8 cellular contexts compared by ENCODE assay signal in the genomic region with DNA sequence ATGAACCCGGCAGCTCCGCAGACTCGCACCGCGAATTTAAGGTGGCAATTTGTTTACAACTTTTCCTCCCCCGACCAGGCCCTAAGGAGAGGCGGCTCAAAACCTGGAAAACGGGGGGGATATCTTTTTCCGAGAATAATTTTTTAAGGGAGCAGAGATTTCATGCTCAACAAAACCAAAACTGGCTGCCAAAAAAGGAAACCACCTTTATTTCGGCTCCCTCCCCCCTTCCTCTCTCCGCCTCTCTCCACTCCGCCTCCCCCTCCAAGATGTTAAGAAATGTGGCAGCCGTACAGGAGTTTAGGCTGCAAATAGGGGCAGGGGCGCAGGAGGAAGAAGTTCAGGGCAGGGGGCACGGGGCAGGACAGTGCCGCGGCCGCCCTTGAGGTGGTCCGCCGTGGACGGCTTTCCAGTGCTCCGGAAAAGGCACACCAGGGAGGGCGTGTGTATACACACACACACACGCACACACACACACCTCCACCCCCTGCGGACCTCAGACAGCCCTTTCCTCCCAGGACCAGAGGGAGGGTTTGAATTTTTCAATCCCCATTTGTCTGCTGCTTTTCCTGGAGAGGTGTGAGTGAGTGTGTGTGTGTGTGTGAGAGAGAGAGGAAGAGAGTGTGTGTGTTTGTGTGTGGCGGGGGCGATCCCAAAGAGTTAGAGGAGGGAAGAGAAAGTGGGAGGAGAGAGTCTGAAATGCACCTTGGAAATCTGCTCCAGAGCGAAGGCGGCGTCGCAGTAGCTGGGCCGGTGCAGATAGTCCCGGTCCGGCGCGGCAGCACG. TPM values are rescaled to one million over a fixed set of nuclear protein-coding genes. Genes with fewer than 3 reads are reported as not detected.
DNase-seq lines count a peak whose midpoint lies in the region; ATAC-seq and TF ChIP-seq lines count a peak whose summit lies in the region.

No MANE protein-coding gene starts in this region.

- no peak overlapping the region for H4K8ac ChIP-seq in mesendoderm (ENCODE audit: low read depth, low read length)

- peaks cover 9% of the 10 kb centered on the region for H3K79me1 ChIP-seq in mesendoderm (ENCODE audit: low read length)

- peaks cover 15% of the 10 kb centered on the region for H3K79me2 ChIP-seq in mesendoderm (ENCODE audit: control insufficient read depth, insufficient read depth, low read length)

- H3K56ac ChIP-seq in mesendoderm (ENCODE audit: low read length), result peak overlapping the region; percentile 96

- DNase-seq in GM10266 (ENCODE audit: extremely low spot score) (peak; percentile 63), NCI-H2029 (lab: John Stamatoyannopoulos, UW) (peak; percentile 35), mesendoderm (peak; percentile 94), testis (peak; percentile 60), mesenteric fat pad (ENCODE audit: low spot score) (no peak)
- peak; percentile 33 to 46 for DNase-seq in activated CD4-positive, alpha-beta T cell treated with anti-CD3 and anti-CD28 coated beads, Interleukin-2, amount 50 U/mL, for 48 hours
- DNase-seq in effector memory CD4-positive, alpha-beta T cell, result peak in 1 of 3 donors; percentile 18

- H3K4me2 ChIP-seq in mesendoderm (ENCODE audit: low read length), result peak overlapping the region; percentile 81

- peak overlapping the region; percentile 44 for H3K4ac ChIP-seq in mesendoderm (ENCODE audit: low read depth, low read length)

- no peak for TF ChIP-seq POLR2A in testis (IDR thresholded peaks at IDR 0.05)

- peak overlapping the region; percentile 73 for H2BK5ac ChIP-seq in mesendoderm (ENCODE audit: low read length)

- 100% methylated on average over 2 of the region's 37 CpGs for WGBS in mesendoderm (ENCODE audit: extremely low coverage, insufficient coverage, low lambda C conversion rate)
- 0 to 1% methylated on average over 36 to 37 of the region's 37 CpGs for WGBS in testis, 2 donors

- no peak overlapping the region for H3K23ac ChIP-seq in mesendoderm (ENCODE audit: low read length)

- H3K27ac ChIP-seq in effector memory CD4-positive, alpha-beta T cell (ENCODE audit: insufficient read depth, low read length, poor library complexity, severe bottlenecking), result peak overlapping the region; percentile 59
- H3K27ac ChIP-seq in mesendoderm (ENCODE audit: low read depth, low read length) (peak overlapping the region; percentile 94), testis (peak overlapping the region; percentile 95 to 96)

- no peaks in the 10 kb centered on the region for H3K36me3 ChIP-seq in effector memory CD4-positive, alpha-beta T cell (ENCODE audit: control insufficient read depth, insufficient read depth, low read length)
- H3K36me3 ChIP-seq in mesendoderm (ENCODE audit: control insufficient read depth, insufficient read depth, low read length), result no peaks in the 10 kb centered on the region
- H3K36me3 ChIP-seq in testis (ENCODE audit: low read depth, missing control alignments), result no peaks in the 10 kb centered on the region

- H2AK5ac ChIP-seq in mesendoderm (ENCODE audit: low read length), result no peak overlapping the region

- H3K4me3 ChIP-seq in effector memory CD4-positive, alpha-beta T cell (ENCODE audit: insufficient read depth, low read depth, low read length, poor library complexity, severe bottlenecking), result peak overlapping the region; percentile 69
- H3K4me3 ChIP-seq in mesendoderm (ENCODE audit: low read length) (peak overlapping the region; percentile 68), testis (peak overlapping the region; percentile 87 to 94)

- H3K4me1 ChIP-seq in effector memory CD4-positive, alpha-beta T cell (ENCODE audit: control insufficient read depth, insufficient read depth, low read length, poor library complexity, severe bottlenecking), result peaks cover 13% of the 10 kb centered on the region
- H3K4me1 ChIP-seq in mesendoderm (ENCODE audit: control insufficient read depth, low read depth, low read length), result peaks cover 6% of the 10 kb centered on the region
- peaks cover 5% of the 10 kb centered on the region for H3K4me1 ChIP-seq in testis

- H4K5ac ChIP-seq in mesendoderm (ENCODE audit: low read length), result no peak overlapping the region

- H3K9ac ChIP-seq in mesendoderm (ENCODE audit: low read length), result peak overlapping the region; percentile 93

- intact Hi-C loops in testis (cut with DNase I; ENCODE audit: low total_unique reads), result no loop called here

- no peaks in the 10 kb centered on the region for H3K9me3 ChIP-seq in effector memory CD4-positive, alpha-beta T cell (ENCODE audit: control insufficient read depth, low read length)
- no peaks in the 10 kb centered on the region for H3K9me3 ChIP-seq in testis

- H3K18ac ChIP-seq in mesendoderm (ENCODE audit: low read length), result peak overlapping the region; percentile 96

- H3K27me3 ChIP-seq in effector memory CD4-positive, alpha-beta T cell (replicated peaks; ENCODE audit: control insufficient read depth, insufficient read depth, low read length, poor library complexity, severe bottlenecking), result no peaks in the 10 kb centered on the region
- H3K27me3 ChIP-seq in mesendoderm (ENCODE audit: insufficient read depth, low read length, poor library complexity) (no peaks in the 10 kb centered on the region), testis (no peaks in the 10 kb centered on the region)

- no peak for ATAC-seq in GM21528 (IDR thresholded peaks at IDR 0.05; ENCODE audit: low FRiP score, unreplicated experiment)

- no peak overlapping the region for H2BK15ac ChIP-seq in mesendoderm (replicated peaks; ENCODE audit: low read depth)

- no peak overlapping the region for H2BK120ac ChIP-seq in mesendoderm (ENCODE audit: low read depth, low read length)

- TF ChIP-seq CTCF in GM10266 (IDR thresholded peaks at IDR 0.05; ENCODE audit: control insufficient read depth, insufficient read depth, low read depth, missing control alignments) (no peak), testis (IDR thresholded peaks at IDR 0.05) (no peak)

RNA-seq across cellular contexts. Expression of a gene that starts 9.1 kb away (rescaled TPM):
- 11.7 TPM for polyA plus RNA-seq in mesendoderm (2013, experiment 1 of 2)
- polyA plus RNA-seq in mesendoderm (2013, experiment 2 of 2), result 11.3 TPM
- 100 to 1,000 TPM in 1 of 2 donors, 10 to 100 TPM in 1; 93.5 to 127 TPM for total RNA-seq in testis
- polyA plus RNA-seq in testis (ENCODE audit: insufficient read depth, low read depth, low replicate concordance), result 51.1 TPM
- total RNA-seq in mesenteric fat pad, result 12.5 TPM
